ENCODE assay signal across 23 cellular contexts in genomic region chr7:50557114-50557513, GRCh38. TPM values are rescaled to one million over a fixed set of nuclear protein-coding genes. Genes with fewer than 3 reads are reported as not detected.
"Had no signal": no experiment of that assay in that cellular context is flagged by ENCODE, and none has a peak within 500 bp of the region (broad histone marks: within the 10 kb centered on the region; RNA-seq: fewer than 3 reads in every experiment).

No MANE protein-coding gene starts in this region.

- H3K4me3 ChIP-seq: breast epithelium, lung, psoas muscle, thoracic aorta had no signal

- H3K27me3 ChIP-seq: breast epithelium had no signal

- H3K9me3 ChIP-seq: breast epithelium, psoas muscle, thoracic aorta had no signal

- ATAC-seq: activated T-cell treated with anti-CD3 and anti-CD28 coated beads, Interleukin-2, amount 50 U/mL, for 4 hours; stimulated activated effector memory CD8-positive, alpha-beta T cell treated with anti-CD3 and anti-CD28 coated beads, Interleukin-12 subunit alpha, Interleukin-12 subunit beta, amount 100 ng/mL, for 72 hours had no signal

- H3K27ac ChIP-seq: psoas muscle, thoracic aorta, VCaP had no signal

- H3K4me1 ChIP-seq: breast epithelium, psoas muscle had no signal

- DNase-seq: activated CD4-positive, alpha-beta T cell treated with anti-CD3 and anti-CD28 coated beads, Interleukin-2, amount 50 U/mL, for 1 hour; activated CD4-positive, CD25-positive, alpha-beta regulatory T cell treated with anti-CD3 and anti-CD28 coated beads, Interleukin-2, amount 50 U/mL, for 72 hours; activated CD8-positive, alpha-beta memory T cell treated with anti-CD3 and anti-CD28 coated beads, Interleukin-2, amount 50 U/mL, for 4 hours; activated effector memory CD4-positive, alpha-beta T cell treated with Interleukin-2 at 50 U/mL for 16 hours; activated naive CD4-positive, alpha-beta T cell treated with anti-CD3 and anti-CD28 coated beads, Interleukin-2, amount 10 ng/mL, durations not matched to agents 7 days and 5 days; activated T-cell treated with anti-CD3 and anti-CD28 coated beads, Interleukin-2, amount 50 U/mL, for 4 hours; cortex of kidney; erythroblast; hippocampal formation; islet precursor cell; psoas muscle; right cardiac atrium; stimulated activated CD4-positive, alpha-beta T cell treated with anti-CD3 and anti-CD28 coated beads, Interleukin-4, amount 100 ng/mL, for 24 hours; T-helper 2 cell had no signal

- H3K36me3 ChIP-seq: breast epithelium, thoracic aorta had no signal

RNA-seq across cellular contexts. Expression of gene DDC, which starts 8.1 kb away (rescaled TPM):
- total RNA-seq: astrocyte, fibroblast of villous mesenchyme, osteocyte, ureter had no signal
